ENCODE assay signal across 1 cellular context in genomic region chr18:72868666-72869661, GRCh38.
TF ChIP-seq lines count a peak whose summit lies in the region.

No MANE protein-coding gene starts in this region.

TF ChIP-seq in SK-N-SH treated with all-trans-retinoic acid at 6 μM for 48 hours, 23 proteins besides CTCF, POLR2A, EP300 and RAD21 (continued from another document):
- TF ChIP-seq TSHZ2 (CRISPR knock-in tag; IDR thresholded peaks at IDR 0.05), result no peak
- TF ChIP-seq ZC3H10 (CRISPR knock-in tag; IDR thresholded peaks at IDR 0.05), result no peak
- TF ChIP-seq CSDC2 (CRISPR knock-in tag; IDR thresholded peaks at IDR 0.05), result no peak
- no peak for TF ChIP-seq ZFP3 (CRISPR knock-in tag; IDR thresholded peaks at IDR 0.05)
- TF ChIP-seq, protein P1, sequence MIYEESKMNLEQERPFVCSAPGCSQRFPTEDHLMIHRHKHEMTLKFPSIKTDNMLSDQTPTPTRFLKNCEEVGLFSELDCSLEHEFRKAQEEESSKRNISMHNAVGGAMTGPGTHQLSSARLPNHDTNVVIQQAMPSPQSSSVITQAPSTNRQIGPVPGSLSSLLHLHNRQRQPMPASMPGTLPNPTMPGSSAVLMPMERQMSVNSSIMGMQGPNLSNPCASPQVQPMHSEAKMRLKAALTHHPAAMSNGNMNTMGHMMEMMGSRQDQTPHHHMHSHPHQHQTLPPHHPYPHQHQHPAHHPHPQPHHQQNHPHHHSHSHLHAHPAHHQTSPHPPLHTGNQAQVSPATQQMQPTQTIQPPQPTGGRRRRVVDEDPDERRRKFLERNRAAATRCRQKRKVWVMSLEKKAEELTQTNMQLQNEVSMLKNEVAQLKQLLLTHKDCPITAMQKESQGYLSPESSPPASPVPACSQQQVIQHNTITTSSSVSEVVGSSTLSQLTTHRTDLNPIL (CRISPR knock-in tag; IDR thresholded peaks at IDR 0.05; ENCODE audit: low read depth), result no peak
